23 cellular contexts compared by ENCODE assay signal in genomic region chr2:205850172-205850571, GRCh38.
"Had no signal": no experiment of that assay in that cellular context is flagged by ENCODE, and none has a peak within 500 bp of the region (broad histone marks: within the 10 kb centered on the region; RNA-seq: fewer than 3 reads in every experiment).

No MANE protein-coding gene starts in this region.

- H3K27ac ChIP-seq: heart left ventricle, left ventricle myocardium inferior, ovary, right atrium auricular region, tibial nerve, upper lobe of left lung had no signal

- H3K27me3 ChIP-seq: heart left ventricle, ovary, right atrium auricular region, tibial nerve, upper lobe of left lung had no signal

- H3K9me3 ChIP-seq: heart left ventricle, mucosa of descending colon, ovary, right atrium auricular region, upper lobe of left lung had no signal

- H3K4me3 ChIP-seq: heart left ventricle, left ventricle myocardium inferior, lung, mucosa of descending colon, ovary, right atrium auricular region, tibial nerve, upper lobe of left lung had no signal

- H3K36me3 ChIP-seq: heart left ventricle, left ventricle myocardium inferior, ovary, right atrium auricular region, tibial nerve, upper lobe of left lung had no signal

- ATAC-seq: heart left ventricle; mucosa of descending colon; naive thymus-derived CD4-positive, alpha-beta T cell; natural killer cell treated with Interleukin-12 subunit alpha and Interleukin-12 subunit beta and Interleukin-15 and Interleukin-18, amount 100 ng/mL, for 72 hours; sciatic nerve; stimulated activated memory B cell treated with anti-CD40 and anti-IgM and Interleukin-4, amounts not matched to agents 10 μg/mL and 1 μg/mL and 100 μg/mL, for 72 hours had no signal

- DNase-seq: heart left ventricle; hypothalamus; immature natural killer cell; left ventricle myocardium inferior; midbrain; mucosa of descending colon; naive thymus-derived CD4-positive, alpha-beta T cell; ovary; small intestine; stimulated activated CD4-positive, alpha-beta T cell treated with anti-CD3 and anti-CD28 coated beads, Interleukin-1b, Interleukin-23, amount 100 ng/mL, for 48 hours; stimulated activated CD4-positive, alpha-beta T cell treated with anti-CD3 and anti-CD28 coated beads, Interleukin-2, amount 100 ng/mL, for 48 hours; stimulated activated CD4-positive, alpha-beta T cell treated with anti-CD3 and anti-CD28 coated beads, Interleukin-4, amount 100 ng/mL, for 4 hours; stimulated activated CD8-positive, alpha-beta memory T cell treated with anti-CD3 and anti-CD28 coated beads, Interleukin-4, amount 100 ng/mL, for 48 hours; stimulated activated naive CD4-positive, alpha-beta T cell treated with Interleukin-2 at 50 U/mL for 16 hours; stimulated activated naive CD8-positive, alpha-beta T cell treated with anti-CD3 and anti-CD28 coated beads, Interleukin-15, amount 100 ng/mL, for 72 hours; substantia nigra; upper lobe of left lung had no signal

- H3K4me1 ChIP-seq: tibial nerve had no signal
